11 cellular contexts compared by ENCODE assay signal in genomic region chr20:60056345-60057122, GRCh38.
DNase-seq lines count a peak whose midpoint lies in the region; ATAC-seq and TF ChIP-seq lines count a peak whose summit lies in the region.
"Had no signal": no experiment of that assay in that cellular context is flagged by ENCODE, and none has a peak within 500 bp of the region (broad histone marks: within the 10 kb centered on the region; RNA-seq: fewer than 3 reads in every experiment).

No MANE protein-coding gene starts in this region.

- intact Hi-C loops in CD4-positive, alpha-beta T cell (cut with DNase I, micrococcal nuclease), result loop anchor here (1.0 to 10.0 kb wide), 8 partner anchors 104 to 1921 kb away; no protein-coding TSS in a partner anchor
- intact Hi-C loops in lower lobe of right lung (cut with DNase I), result loop anchor here (5.0 kb wide), 1 partner anchor 206 kb away; no protein-coding TSS in a partner anchor

- POLR2A ChIA-PET in CD4-positive, alpha-beta T cell (lab: Charles Lee), result interaction anchor here (1.2 to 3.8 kb wide), 2 partner anchors 116 to 155 kb away, joined by 3 to 32 read pairs; partner anchors contain the start of genes FAM217B and PPP1R3D
- POLR2A ChIA-PET in activated CD4-positive, alpha-beta memory T cell treated with anti-CD3 and anti-CD28 coated beads, Interleukin-2, amount 10 ng/mL, durations not matched to agents 7 days and 5 days (lab: Charles Lee), result interaction anchor here (0.7 to 5.3 kb wide), 11 partner anchors 8 to 216 kb away, joined by 3 to 40 read pairs (median 3); partner anchors contain the start of genes FAM217B and PPP1R3D

- H3K4me1 ChIP-seq in lower lobe of right lung, result peaks cover 55% of the 10 kb centered on the region

- CTCF ChIA-PET in CD4-positive, alpha-beta T cell (lab: Charles Lee), result interaction anchor here (1.2 to 3.2 kb wide), 3 partner anchors 116 to 207 kb away, joined by 3 to 20 read pairs (median 5); partner anchors contain the start of genes FAM217B and PPP1R3D
- CTCF ChIA-PET in activated CD4-positive, alpha-beta memory T cell treated with anti-CD3 and anti-CD28 coated beads, Interleukin-2, amount 10 ng/mL, durations not matched to agents 7 days and 5 days (lab: Charles Lee), result interaction anchor here (0.6 to 4.3 kb wide), 18 partner anchors 10 to 1172 kb away, joined by 3 to 29 read pairs (median 7); partner anchors contain the start of genes FAM217B, PPP1R3D and SYCP2

- in situ Hi-C loops in KBM-7 (cut with MboI; ENCODE audit: low pct_unique_long_range_greater_than_20kb, low sequenced_read_pairs), result no loop called here

- ATAC-seq in CD4-positive, alpha-beta T cell (ENCODE audit: poor library complexity), result no peak
- ATAC-seq in lower lobe of right lung, result no peak
- no peak for ATAC-seq in left lobe of liver
- no peak for ATAC-seq in HG02678 (IDR thresholded peaks at IDR 0.05; ENCODE audit: unreplicated experiment)

- peaks cover 54% of the 10 kb centered on the region for H3K4me1 Mint-ChIP-seq in CD4-positive, alpha-beta T cell (ENCODE audit: low read depth)
- H3K4me1 Mint-ChIP-seq in activated CD4-positive, alpha-beta memory T cell treated with anti-CD3 and anti-CD28 coated beads, Interleukin-2, amount 10 ng/mL, durations not matched to agents 7 days and 5 days, result peaks cover 58% of the 10 kb centered on the region

- DNase-seq in CD4-positive, alpha-beta T cell, result no peak
- DNase-seq in KBM-7 (peak; percentile 40), lower lobe of right lung (no peak), COR-L47 (lab: John Stamatoyannopoulos, UW) (no peak), left lobe of liver (ENCODE audit: low spot score) (no peak), A172 (ENCODE audit: low spot score) (no peak)
- DNase-seq in activated CD4-positive, alpha-beta memory T cell treated with anti-CD3 and anti-CD28 coated beads, Interleukin-2, amount 10 ng/mL, durations not matched to agents 7 days and 5 days, result peak; percentile 49

- peak overlapping the region; percentile 17 for H3K27ac ChIP-seq in CD4-positive, alpha-beta T cell (ENCODE audit: low read depth, low read length)
- H3K27ac ChIP-seq in lower lobe of right lung, result peak overlapping the region; percentile 59
- H3K27ac ChIP-seq: KMS-11 had no signal

- no peaks in the 10 kb centered on the region for H3K27me3 ChIP-seq in CD4-positive, alpha-beta T cell (ENCODE audit: control insufficient read depth, insufficient read depth, low read length)
- H3K27me3 ChIP-seq in lower lobe of right lung (ENCODE audit: low read depth), result no peaks in the 10 kb centered on the region
- H3K27me3 ChIP-seq: adrenal gland had no signal

- H3K27ac Mint-ChIP-seq in CD4-positive, alpha-beta T cell, result peak overlapping the region; percentile 89
- peak overlapping the region; percentile 88 for H3K27ac Mint-ChIP-seq in activated CD4-positive, alpha-beta memory T cell treated with anti-CD3 and anti-CD28 coated beads, Interleukin-2, amount 10 ng/mL, durations not matched to agents 7 days and 5 days

- H3K4me3 ChIP-seq in lower lobe of right lung, result peak overlapping the region; percentile 32
- H3K4me3 ChIP-seq: smooth muscle cell had no signal

- H3K36me3 Mint-ChIP-seq in CD4-positive, alpha-beta T cell (ENCODE audit: low read depth), result no peaks in the 10 kb centered on the region
- H3K36me3 Mint-ChIP-seq in activated CD4-positive, alpha-beta memory T cell treated with anti-CD3 and anti-CD28 coated beads, Interleukin-2, amount 10 ng/mL, durations not matched to agents 7 days and 5 days (ENCODE audit: low read depth), result peaks cover 10% of the 10 kb centered on the region

- no peaks in the 10 kb centered on the region for H3K36me3 ChIP-seq in lower lobe of right lung
- H3K36me3 ChIP-seq: adrenal gland had no signal

- no peaks in the 10 kb centered on the region for H3K9me3 ChIP-seq in CD4-positive, alpha-beta T cell (ENCODE audit: control insufficient read depth, low read length)
- H3K9me3 ChIP-seq in lower lobe of right lung, result no peaks in the 10 kb centered on the region
- H3K9me3 ChIP-seq: adrenal gland had no signal

- H3K9me3 Mint-ChIP-seq in CD4-positive, alpha-beta T cell, result no peaks in the 10 kb centered on the region
- no peaks in the 10 kb centered on the region for H3K9me3 Mint-ChIP-seq in activated CD4-positive, alpha-beta memory T cell treated with anti-CD3 and anti-CD28 coated beads, Interleukin-2, amount 10 ng/mL, durations not matched to agents 7 days and 5 days

- peak overlapping the region; percentile 86 for H3K4me3 Mint-ChIP-seq in CD4-positive, alpha-beta T cell
- H3K4me3 Mint-ChIP-seq in activated CD4-positive, alpha-beta memory T cell treated with anti-CD3 and anti-CD28 coated beads, Interleukin-2, amount 10 ng/mL, durations not matched to agents 7 days and 5 days, result peak overlapping the region; percentile 84

- TF ChIP-seq CTCF in CD4-positive, alpha-beta T cell (IDR thresholded peaks at IDR 0.05), result no peak
- no peak for TF ChIP-seq CTCF in lower lobe of right lung (IDR thresholded peaks at IDR 0.05)

- H3K27me3 Mint-ChIP-seq in CD4-positive, alpha-beta T cell, result no peaks in the 10 kb centered on the region
- H3K27me3 Mint-ChIP-seq in activated CD4-positive, alpha-beta memory T cell treated with anti-CD3 and anti-CD28 coated beads, Interleukin-2, amount 10 ng/mL, durations not matched to agents 7 days and 5 days, result peaks cover 2% of the 10 kb centered on the region

Comparison
In these comparisons a context has a peak if more than half of its experiments do, and no peak if none do; other contexts are left out.
1. DNase-seq: peak in KBM-7 (single experiment) and activated CD4-positive, alpha-beta memory T cell treated with anti-CD3 and anti-CD28 coated beads, Interleukin-2, amount 10 ng/mL, durations not matched to agents 7 days and 5 days (single experiment); none in CD4-positive, alpha-beta T cell (0 of 10), lower lobe of right lung (single experiment), COR-L47 (single experiment), left lobe of liver (single experiment) and A172 (single experiment).